ENCODE assay signal across 17 cellular contexts in genomic region chr1:114272593-114272992, GRCh38.
DNase-seq lines count a peak whose midpoint lies in the region; ATAC-seq and TF ChIP-seq lines count a peak whose summit lies in the region.
"Had no signal": no experiment of that assay in that cellular context is flagged by ENCODE, and none has a peak within 500 bp of the region (broad histone marks: within the 10 kb centered on the region; RNA-seq: fewer than 3 reads in every experiment).

No MANE protein-coding gene starts in this region.

- H3K4me1 ChIP-seq in esophagus muscularis mucosa, result no peaks in the 10 kb centered on the region
- H3K4me1 ChIP-seq in right lobe of liver, result no peaks in the 10 kb centered on the region
- H3K4me1 ChIP-seq: BLaER1, Caco-2 had no signal

- ATAC-seq in left ventricle myocardium superior (peak; percentile 82), Right ventricle myocardium superior (ENCODE audit: poor library complexity) (no peak), right lobe of liver (no peak)
- ATAC-seq: CD8-positive, alpha-beta T cell had no signal

- H3K27me3 ChIP-seq in esophagus muscularis mucosa, result no peaks in the 10 kb centered on the region
- H3K27me3 ChIP-seq in right lobe of liver, result peaks cover 0 to 6% of the 10 kb centered on the region in 2 donors
- H3K27me3 ChIP-seq: BLaER1 had no signal

- intact Hi-C loops in left ventricle myocardium superior (cut with micrococcal nuclease), result no loop called here
- intact Hi-C loops in Right ventricle myocardium superior (cut with DNase I), result no loop called here
- intact Hi-C loops in esophagus muscularis mucosa (cut with DNase I), result no loop called here
- intact Hi-C loops in right lobe of liver (cut with DNase I), result no loop called here

- TF ChIP-seq CTCF in esophagus muscularis mucosa (IDR thresholded peaks at IDR 0.05) (no peak), right lobe of liver (IDR thresholded peaks at IDR 0.05) (no peak)

- H3K4me3 ChIP-seq in esophagus muscularis mucosa (no peak overlapping the region), right lobe of liver (no peak overlapping the region)
- H3K4me3 ChIP-seq: BLaER1 had no signal

- no peak overlapping the region for H3K27ac ChIP-seq in esophagus muscularis mucosa (replicated peaks in 1 of 4)
- H3K27ac ChIP-seq in right lobe of liver, result no peak overlapping the region
- H3K27ac ChIP-seq: 22Rv1, BLaER1, C4-2B had no signal

- peak; percentile 19 to 60 for DNase-seq in NCI-H446 (lab: John Stamatoyannopoulos, UW)
- no peak for DNase-seq in NCI-H446 treated with DMSO at 0.1 percent for 48 hours (lab: John Stamatoyannopoulos, UW)
- no peak for DNase-seq in left ventricle myocardium superior
- no peak for DNase-seq in Right ventricle myocardium superior
- peak; percentile 55 for DNase-seq in esophagus muscularis mucosa (ENCODE audit: extremely low spot score)
- no peak for DNase-seq in activated CD4-positive, CD25-positive, alpha-beta regulatory T cell treated with anti-CD3 and anti-CD28 coated beads, Interleukin-2, amount 50 U/mL, for 72 hours
- DNase-seq in right lobe of liver, result no peak
- DNase-seq: Caco-2; CD4-positive, CD25-positive, alpha-beta regulatory T cell; CD8-positive, alpha-beta T cell; DMS153; DND-41; H7; HCEC 1CT had no signal

- no peak for TF ChIP-seq POLR2A in esophagus muscularis mucosa (IDR thresholded peaks at IDR 0.05; ENCODE audit: low read depth)
- TF ChIP-seq POLR2A in right lobe of liver (IDR thresholded peaks at IDR 0.05), result no peak

- 82% methylated on average over 3 of the region's 3 CpGs for WGBS in esophagus muscularis mucosa
- WGBS in right lobe of liver (ENCODE audit: insufficient coverage, low coverage, low lambda C conversion rate, missing lambda C conversion rate), result 72% methylated on average over 3 of the region's 3 CpGs

- no peak for TF ChIP-seq EP300 in esophagus muscularis mucosa (IDR thresholded peaks at IDR 0.05)

- H3K9me3 ChIP-seq in esophagus muscularis mucosa, result no peaks in the 10 kb centered on the region
- no peaks in the 10 kb centered on the region for H3K9me3 ChIP-seq in right lobe of liver
- H3K9me3 ChIP-seq: BLaER1, Caco-2 had no signal

- no peaks in the 10 kb centered on the region for H3K36me3 ChIP-seq in esophagus muscularis mucosa
- no peaks in the 10 kb centered on the region for H3K36me3 ChIP-seq in right lobe of liver
- H3K36me3 ChIP-seq: BLaER1 had no signal

Comparison
In these comparisons a context has a peak if more than half of its experiments do, and no peak if none do; other contexts are left out.
1. DNase-seq: peak in NCI-H446 (2 of 2) and esophagus muscularis mucosa (single experiment); none in NCI-H446 treated with DMSO at 0.1 percent for 48 hours (single experiment), left ventricle myocardium superior (single experiment), Right ventricle myocardium superior (single experiment), activated CD4-positive, CD25-positive, alpha-beta regulatory T cell treated with anti-CD3 and anti-CD28 coated beads, Interleukin-2, amount 50 U/mL, for 72 hours (single experiment) and right lobe of liver (0 of 3).